ENCODE assay signal across 3 cellular contexts in the genomic region with DNA sequence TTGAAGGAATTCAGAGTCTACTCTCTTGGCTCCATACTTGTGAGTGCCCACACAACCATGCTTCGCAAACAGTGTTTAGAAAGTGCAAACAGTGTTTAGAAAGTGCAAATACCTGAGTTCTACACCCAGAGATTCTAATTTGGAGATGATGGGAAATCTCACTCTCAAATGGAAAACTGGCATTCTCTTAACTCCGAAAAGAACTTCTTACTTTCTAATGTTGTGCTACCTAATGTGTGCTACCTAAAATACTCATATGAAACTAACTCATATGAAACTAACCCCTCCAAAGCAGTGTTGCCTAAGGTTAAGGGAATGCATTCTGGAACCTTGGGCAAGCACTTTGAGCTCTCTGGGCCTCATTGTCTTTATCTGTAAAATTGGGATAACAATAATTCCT.
"Had no signal": no experiment of that assay in that cellular context is flagged by ENCODE, and none has a peak within 500 bp of the region (broad histone marks: within the 10 kb centered on the region; RNA-seq: fewer than 3 reads in every experiment).

No MANE protein-coding gene starts in this region.

- H3K4me3 ChIP-seq: GM12878 had no signal

- DNase-seq: GDM1, GF-D8 had no signal
